Comparison of ENCODE assay signal across 18 cellular contexts in genomic region chr20:46260936-46261454, GRCh38. TPM values are rescaled to one million over a fixed set of nuclear protein-coding genes. Genes with fewer than 3 reads are reported as not detected.
"Had no signal": no experiment of that assay in that cellular context is flagged by ENCODE, and none has a peak within 500 bp of the region (broad histone marks: within the 10 kb centered on the region; RNA-seq: fewer than 3 reads in every experiment).

No MANE protein-coding gene starts in this region.

- H3K9me3 ChIP-seq: MG63, SK-N-SH had no signal

- H3K36me3 ChIP-seq: MG63 had no signal

- FAIRE-seq: RCC 7860 had no signal

- DNase-seq: Karpas-422, KG1, NCI-H1417 treated with DMSO at 0.1 percent for 48 hours, NCI-H146, NCI-H1930, NCI-H2081 treated with DMSO at 0.1 percent for 48 hours, NCI-H226, NCI-H510A, NCI-H524 treated with DMSO at 0.1 percent for 48 hours, NCI-H774, RPMI8226, SHP77, SK-N-SH, SW 1271 had no signal

- H3K9ac ChIP-seq: SK-N-SH had no signal

- H3K4me3 ChIP-seq: MG63 had no signal

- H3K4me2 ChIP-seq: SK-N-SH had no signal

RNA-seq across cellular contexts. Expression of gene CDH22, which starts 47.3 kb away (rescaled TPM):
- total RNA-seq: HT1080, SK-MEL-5 had no signal
- polyA plus RNA-seq: SK-N-SH had no signal
